14 cellular contexts compared by ENCODE assay signal in the genomic region with DNA sequence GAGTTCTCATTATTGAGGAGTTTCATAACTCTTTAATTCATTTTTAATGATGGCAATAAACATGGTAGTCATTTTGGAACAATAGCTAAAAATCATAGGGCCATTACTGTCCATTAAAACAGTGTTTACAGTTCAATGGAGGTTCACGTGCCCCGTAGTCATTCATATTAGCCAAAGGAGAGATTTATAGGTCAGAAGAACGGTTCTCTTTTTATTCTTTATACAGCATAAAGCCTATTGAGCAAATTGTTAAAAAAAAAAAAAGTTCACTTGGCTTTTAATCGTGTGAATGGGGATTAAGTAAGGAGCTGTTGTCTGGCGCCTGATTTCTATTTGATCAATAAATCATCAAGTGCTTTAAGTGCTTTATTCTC.
DNase-seq lines count a peak whose midpoint lies in the region; ATAC-seq and TF ChIP-seq lines count a peak whose summit lies in the region.
"Had no signal": no experiment of that assay in that cellular context is flagged by ENCODE, and none has a peak within 500 bp of the region (broad histone marks: within the 10 kb centered on the region; RNA-seq: fewer than 3 reads in every experiment).

No MANE protein-coding gene starts in this region.

- peaks cover 65% of the 10 kb centered on the region for H3K27me3 Mint-ChIP-seq in T-helper 2 cell treated with Interferon-gamma antibody and Interleukin-4, amounts not matched to agents 5 μg/mL and 100 μg/mL, for 36 hours (ENCODE audit: low read depth)
- H3K27me3 Mint-ChIP-seq in activated T-helper 1 cell treated with anti-CD3 and anti-CD28 coated beads, Interleukin-12 subunit alpha, Interleukin-12 subunit beta, Interleukin-2, Interleukin-4 antibody, amounts not matched to agents 30 ng/mL and 10 ng/mL and 1 ng/mL, durations not matched to agents 14 hours and 24 hours and 36 hours (ENCODE audit: insufficient read depth): peaks cover 73% of the 10 kb centered on the region
- peaks cover 90% of the 10 kb centered on the region for H3K27me3 Mint-ChIP-seq in stimulated activated naive CD8-positive, alpha-beta T cell treated with anti-CD3 and anti-CD28 coated beads, Interleukin-15, amount 100 ng/mL, for 72 hours

- H3K4me3 Mint-ChIP-seq in T-helper 2 cell treated with Interferon-gamma antibody and Interleukin-4, amounts not matched to agents 5 μg/mL and 100 μg/mL, for 36 hours: peak overlapping the region; percentile 60
- peak overlapping the region; percentile 53 for H3K4me3 Mint-ChIP-seq in activated T-helper 1 cell treated with anti-CD3 and anti-CD28 coated beads, Interleukin-12 subunit alpha, Interleukin-12 subunit beta, Interleukin-2, Interleukin-4 antibody, amounts not matched to agents 30 ng/mL and 10 ng/mL and 1 ng/mL, durations not matched to agents 14 hours and 24 hours and 36 hours
- peak overlapping the region; percentile 62 to 89 for H3K4me3 Mint-ChIP-seq in stimulated activated naive CD8-positive, alpha-beta T cell treated with anti-CD3 and anti-CD28 coated beads, Interleukin-15, amount 100 ng/mL, for 72 hours

- H3K27ac Mint-ChIP-seq in T-helper 2 cell treated with Interferon-gamma antibody and Interleukin-4, amounts not matched to agents 5 μg/mL and 100 μg/mL, for 36 hours: no peak overlapping the region
- H3K27ac Mint-ChIP-seq in activated T-helper 1 cell treated with anti-CD3 and anti-CD28 coated beads, Interleukin-12 subunit alpha, Interleukin-12 subunit beta, Interleukin-2, Interleukin-4 antibody, amounts not matched to agents 30 ng/mL and 10 ng/mL and 1 ng/mL, durations not matched to agents 14 hours and 24 hours and 36 hours: no peak overlapping the region
- H3K27ac Mint-ChIP-seq in stimulated activated naive CD8-positive, alpha-beta T cell treated with anti-CD3 and anti-CD28 coated beads, Interleukin-15, amount 100 ng/mL, for 72 hours: no peak overlapping the region

- H3K4me2 ChIP-seq in hepatocyte: peak overlapping the region; percentile 93
- H3K4me2 ChIP-seq: A549 had no signal

- intact Hi-C loops in activated T-helper 1 cell treated with anti-CD3 and anti-CD28 coated beads, Interleukin-12 subunit alpha, Interleukin-12 subunit beta, Interleukin-2, Interleukin-4 antibody, amounts not matched to agents 30 ng/mL and 10 ng/mL and 1 ng/mL, durations not matched to agents 14 hours and 24 hours and 36 hours (cut with micrococcal nuclease): loop anchor here (2.0 to 5.0 kb wide), 2 partner anchors 128 to 198 kb away; no protein-coding TSS in a partner anchor

- no peak for DNase-seq in T-helper 2 cell treated with Interferon-gamma antibody and Interleukin-4, amounts not matched to agents 5 μg/mL and 100 μg/mL, for 36 hours (ENCODE audit: low spot score)
- no peak for DNase-seq in T-helper 2 cell
- no peak for DNase-seq in activated T-helper 1 cell treated with anti-CD3 and anti-CD28 coated beads, Interleukin-12 subunit alpha, Interleukin-12 subunit beta, Interleukin-2, Interleukin-4 antibody, amounts not matched to agents 30 ng/mL and 10 ng/mL and 1 ng/mL, durations not matched to agents 14 hours and 24 hours and 36 hours (ENCODE audit: low spot score)
- DNase-seq in hepatocyte (ENCODE audit: low spot score): no peak
- DNase-seq in stimulated activated naive CD8-positive, alpha-beta T cell treated with anti-CD3 and anti-CD28 coated beads, Interleukin-15, amount 100 ng/mL, for 72 hours: no peak
- DNase-seq in GM03348 (ENCODE audit: low spot score): no peak
- no peak for DNase-seq in germinal center (ENCODE audit: low spot score)
- DNase-seq: MG63; NCI-H524; Right ventricle myocardium superior; stimulated activated CD4-positive, alpha-beta T cell treated with anti-CD3 and anti-CD28 coated beads, Interleukin-2, amount 100 ng/mL, for 24 hours had no signal

- H3K4me3 ChIP-seq in hepatocyte: no peak overlapping the region
- H3K4me3 ChIP-seq: A549, MG63 had no signal

- H2AFZ ChIP-seq in hepatocyte: peak overlapping the region; percentile 90

- no peaks in the 10 kb centered on the region for H3K79me2 ChIP-seq in hepatocyte

- no peaks in the 10 kb centered on the region for H3K9me2 ChIP-seq in hepatocyte (replicated peaks; ENCODE audit: insufficient read depth)

- H3K9me3 Mint-ChIP-seq in T-helper 2 cell treated with Interferon-gamma antibody and Interleukin-4, amounts not matched to agents 5 μg/mL and 100 μg/mL, for 36 hours: no peaks in the 10 kb centered on the region
- no peaks in the 10 kb centered on the region for H3K9me3 Mint-ChIP-seq in activated T-helper 1 cell treated with anti-CD3 and anti-CD28 coated beads, Interleukin-12 subunit alpha, Interleukin-12 subunit beta, Interleukin-2, Interleukin-4 antibody, amounts not matched to agents 30 ng/mL and 10 ng/mL and 1 ng/mL, durations not matched to agents 14 hours and 24 hours and 36 hours
- no peaks in the 10 kb centered on the region for H3K9me3 Mint-ChIP-seq in stimulated activated naive CD8-positive, alpha-beta T cell treated with anti-CD3 and anti-CD28 coated beads, Interleukin-15, amount 100 ng/mL, for 72 hours

- H3K36me3 ChIP-seq in hepatocyte (replicated peaks; ENCODE audit: insufficient read depth, low read depth): no peaks in the 10 kb centered on the region
- H3K36me3 ChIP-seq: left lung, MG63 had no signal

- no peaks in the 10 kb centered on the region for H4K20me1 ChIP-seq in hepatocyte (ENCODE audit: insufficient read depth, poor library complexity, severe bottlenecking)

- WGBS in hepatocyte (ENCODE audit: low lambda C conversion rate, missing lambda C conversion rate): 68% methylated on average over 5 of the region's 5 CpGs

- H3K4me1 ChIP-seq in hepatocyte (ENCODE audit: insufficient read depth): no peaks in the 10 kb centered on the region
- H3K4me1 ChIP-seq: A549 had no signal

- no peak for TF ChIP-seq CTCF in hepatocyte (IDR thresholded peaks at IDR 0.05; ENCODE audit: poor library complexity)

- H3K27me3 ChIP-seq in hepatocyte: peaks cover 42% of the 10 kb centered on the region
- H3K27me3 ChIP-seq: MG63 had no signal

- no peaks in the 10 kb centered on the region for H3K36me3 Mint-ChIP-seq in T-helper 2 cell treated with Interferon-gamma antibody and Interleukin-4, amounts not matched to agents 5 μg/mL and 100 μg/mL, for 36 hours (ENCODE audit: low read depth)
- H3K36me3 Mint-ChIP-seq in activated T-helper 1 cell treated with anti-CD3 and anti-CD28 coated beads, Interleukin-12 subunit alpha, Interleukin-12 subunit beta, Interleukin-2, Interleukin-4 antibody, amounts not matched to agents 30 ng/mL and 10 ng/mL and 1 ng/mL, durations not matched to agents 14 hours and 24 hours and 36 hours (ENCODE audit: low read depth): no peaks in the 10 kb centered on the region

- no peak for ATAC-seq in stimulated activated naive CD8-positive, alpha-beta T cell treated with anti-CD3 and anti-CD28 coated beads, Interleukin-15, amount 100 ng/mL, for 72 hours
- ATAC-seq in HG02840 (IDR thresholded peaks at IDR 0.05; ENCODE audit: low FRiP score, unreplicated experiment): no peak
- ATAC-seq: A549 had no signal

- H3K27ac ChIP-seq in hepatocyte: no peak overlapping the region
- H3K27ac ChIP-seq: A549, left lung had no signal

- H3K4me1 Mint-ChIP-seq in T-helper 2 cell treated with Interferon-gamma antibody and Interleukin-4, amounts not matched to agents 5 μg/mL and 100 μg/mL, for 36 hours (ENCODE audit: low read depth): peaks cover 7% of the 10 kb centered on the region
- peaks cover 9% of the 10 kb centered on the region for H3K4me1 Mint-ChIP-seq in activated T-helper 1 cell treated with anti-CD3 and anti-CD28 coated beads, Interleukin-12 subunit alpha, Interleukin-12 subunit beta, Interleukin-2, Interleukin-4 antibody, amounts not matched to agents 30 ng/mL and 10 ng/mL and 1 ng/mL, durations not matched to agents 14 hours and 24 hours and 36 hours (ENCODE audit: low read depth)
- peaks cover 23% of the 10 kb centered on the region for H3K4me1 Mint-ChIP-seq in stimulated activated naive CD8-positive, alpha-beta T cell treated with anti-CD3 and anti-CD28 coated beads, Interleukin-15, amount 100 ng/mL, for 72 hours

- no peaks in the 10 kb centered on the region for H3K9me3 ChIP-seq in hepatocyte (ENCODE audit: low read depth)
- H3K9me3 ChIP-seq: A549, left lung, MG63 had no signal
